ENCODE assay signal across 28 cellular contexts in genomic region chr14:70108419-70108818, GRCh38.
"Had no signal": no experiment of that assay in that cellular context is flagged by ENCODE, and none has a peak within 500 bp of the region (broad histone marks: within the 10 kb centered on the region; RNA-seq: fewer than 3 reads in every experiment).

No MANE protein-coding gene starts in this region.

- H3K36me3 ChIP-seq: brain microvascular endothelial cell, cardiac muscle cell had no signal

- H3K9me3 ChIP-seq: SK-N-SH had no signal

- H3K27ac ChIP-seq: brain microvascular endothelial cell, cardiac muscle cell, VCaP had no signal

- H3K9ac ChIP-seq: SK-N-SH had no signal

- ATAC-seq: activated T-cell treated with anti-CD3 and anti-CD28 coated beads, Interleukin-2, amount 50 U/mL, for 4 hours; K562; Panc1; Right ventricle myocardium inferior had no signal

- H3K27me3 ChIP-seq: brain microvascular endothelial cell had no signal

- H3K4me3 ChIP-seq: cardiac muscle cell, K562 had no signal

- DNase-seq: activated CD4-positive, alpha-beta memory T cell treated with anti-CD3 and anti-CD28 coated beads for 36 hours; activated CD4-positive, alpha-beta T cell treated with anti-CD3 and anti-CD28 coated beads, Interleukin-2, amount 10 ng/mL, durations not matched to agents 7 days and 5 days; activated CD4-positive, CD25-positive, alpha-beta regulatory T cell; activated CD8-positive, alpha-beta memory T cell treated with anti-CD3 and anti-CD28 coated beads for 24 hours; activated effector memory CD4-positive, alpha-beta T cell treated with anti-CD3 and anti-CD28 coated beads, Interleukin-2, amount 50 U/mL, for 16 hours; activated naive CD4-positive, alpha-beta T cell treated with anti-CD3 and anti-CD28 coated beads, Interleukin-2, amount 10 ng/mL, durations not matched to agents 7 days and 5 days; activated naive CD8-positive, alpha-beta T cell treated with anti-CD3 and anti-CD28 coated beads for 36 hours; activated T-cell treated with anti-CD3 and anti-CD28 coated beads, Interleukin-2, amount 50 U/mL, for 4 hours; brain microvascular endothelial cell; Karpas-422; MM.1S; NCI-H1105; NCI-H1436 treated with DMSO at 0.1 percent for 48 hours; NCI-H187 treated with DMSO at 0.1 percent for 48 hours; NCI-H2081 treated with DMSO at 0.1 percent for 48 hours; NCI-H446 treated with DMSO at 0.1 percent for 48 hours; NCI-H524 treated with DMSO at 0.1 percent for 48 hours; NCI-H748 treated with DMSO at 0.1 percent for 48 hours; NK-92 treated with Interleukin-12 subunit alpha and Interleukin-12 subunit beta, amount 100 ng/mL, for 24 hours; OCI-M1; RPMI8226; SK-N-SH; T-helper 1 cell had no signal

- H3K4me2 ChIP-seq: SK-N-SH had no signal
